In the genomic region with DNA sequence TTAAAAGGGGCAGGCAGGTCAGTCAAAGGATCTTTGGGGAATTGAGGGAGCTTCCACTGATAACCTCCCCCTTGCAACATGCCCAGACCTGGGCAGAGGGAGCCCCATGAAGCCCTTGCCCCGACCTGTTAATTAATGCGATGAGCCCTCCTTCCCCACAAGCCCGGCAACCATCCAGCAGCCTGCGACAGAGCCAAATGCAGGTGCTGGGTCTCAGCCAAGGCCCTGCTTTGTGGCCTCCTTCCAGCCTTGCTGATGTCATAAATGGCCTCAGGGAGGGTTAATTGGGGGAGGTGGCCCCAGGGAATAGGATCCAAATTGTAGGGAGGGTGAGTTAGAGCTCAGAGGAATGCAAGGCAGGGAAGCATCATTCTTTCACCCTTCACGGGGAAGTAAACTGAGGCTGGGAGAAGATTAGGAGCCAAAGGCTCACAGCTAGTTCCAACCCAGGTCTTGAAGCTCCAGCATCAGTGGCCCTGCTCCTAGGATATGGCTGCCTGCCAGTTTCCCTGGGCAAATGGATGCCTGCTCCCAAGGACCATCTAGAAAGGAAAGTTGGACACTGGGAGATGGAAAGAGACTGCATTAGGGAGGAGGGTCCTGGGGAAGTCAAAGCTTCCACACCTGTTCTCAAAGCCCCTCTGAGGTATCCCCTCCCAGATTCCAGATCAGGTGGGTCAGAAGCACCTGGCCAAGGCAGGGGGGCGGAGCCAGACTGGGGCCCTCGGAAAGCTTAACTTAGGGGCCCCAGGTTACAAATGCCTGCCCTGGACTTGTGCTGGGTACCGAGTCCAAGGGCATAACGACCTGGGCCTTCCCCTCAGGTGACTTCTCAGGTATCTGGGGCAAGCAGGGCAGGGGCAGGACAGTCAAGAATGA, we compare ENCODE assay signal across 14 cellular contexts. TPM values are rescaled to one million over a fixed set of nuclear protein-coding genes. Genes with fewer than 3 reads are reported as not detected.
A peak's percentile ranks its signal among the peaks of the same experiment; 100 is the strongest.
DNase-seq lines count a peak whose midpoint lies in the region; ATAC-seq and TF ChIP-seq lines count a peak whose summit lies in the region.
"Had no signal": no experiment of that assay in that cellular context is flagged by ENCODE, and none has a peak within 500 bp of the region (broad histone marks: within the 10 kb centered on the region; RNA-seq: fewer than 3 reads in every experiment).

No MANE protein-coding gene starts in this region.

- H3K4me1 Mint-ChIP-seq in osteocyte (ENCODE audit: unreplicated experiment) (no peaks in the 10 kb centered on the region), neural progenitor cell (peaks cover 23% of the 10 kb centered on the region)

- H3K9me3 Mint-ChIP-seq in osteocyte (ENCODE audit: unreplicated experiment) (no peaks in the 10 kb centered on the region), neural progenitor cell (no peaks in the 10 kb centered on the region)
- H3K9me3 Mint-ChIP-seq: activated B cell treated with CpG ODN at 0.5 μM for 24 hours; dendritic cell treated with granulocyte-macrophage colony-stimulating factor and Interleukin-4, amounts not matched to agents 40 ng/mL and 50 ng/mL, for 4 days had no signal

- peaks cover 26% of the 10 kb centered on the region for H3F3A ChIP-seq in neural progenitor cell (ENCODE audit: low read depth)

- H2AFZ ChIP-seq in neural progenitor cell (replicated peaks) = no peak overlapping the region

- no peaks in the 10 kb centered on the region for H3K36me3 Mint-ChIP-seq in osteocyte (ENCODE audit: unreplicated experiment)
- H3K36me3 Mint-ChIP-seq in neural progenitor cell = no peaks in the 10 kb centered on the region

- H3K4me3 ChIP-seq in heart right ventricle (no peak overlapping the region), fibroblast of mammary gland (ENCODE audit: control insufficient read depth, low read depth, low read length) (no peak overlapping the region), neural progenitor cell (no peak overlapping the region)
- H3K4me3 ChIP-seq: uterus had no signal

- H3K4me2 ChIP-seq in neural progenitor cell = no peak overlapping the region

- no peak for TF ChIP-seq CTCF in heart right ventricle (IDR thresholded peaks at IDR 0.05)
- TF ChIP-seq CTCF in fibroblast of mammary gland (conservative IDR thresholded peaks at IDR 0.05; ENCODE audit: control insufficient read depth, insufficient read depth, low read depth, low read length) = no peak
- no peak for TF ChIP-seq CTCF in osteocyte (IDR thresholded peaks at IDR 0.05)
- no peak for TF ChIP-seq CTCF in neural progenitor cell (IDR thresholded peaks at IDR 0.05)

- ATAC-seq in heart right ventricle (peak in 6 of 8 donors; percentile 25 to 70 (median 30)), left cardiac atrium (no peak)
- ATAC-seq: right cardiac atrium had no signal

- WGBS in heart right ventricle, 2 donors = 47 to 48% methylated on average over 9 of the region's 9 CpGs

- H3K9me3 ChIP-seq in heart right ventricle = no peaks in the 10 kb centered on the region
- no peaks in the 10 kb centered on the region for H3K9me3 ChIP-seq in neural progenitor cell (ENCODE audit: low read depth)
- H3K9me3 ChIP-seq: uterus had no signal

- peak; percentile 38 to 56 for DNase-seq in heart right ventricle
- no peak for DNase-seq in left cardiac atrium
- peak; percentile 30 for DNase-seq in NCI-H774 (lab: John Stamatoyannopoulos, UW)
- peak; percentile 6 for DNase-seq in fibroblast of mammary gland (ENCODE audit: low read depth)
- DNase-seq in T1000 (lab: John Stamatoyannopoulos, UW) = no peak
- no peak for DNase-seq in Kasumi-1 (lab: John Stamatoyannopoulos, UW)
- no peak for DNase-seq in osteocyte (ENCODE audit: extremely low spot score, unreplicated experiment)
- DNase-seq in neural progenitor cell (ENCODE audit: low spot score) = no peak
- DNase-seq: activated B cell treated with CpG ODN at 0.5 μM for 24 hours, activated gamma-delta T cell, uterus had no signal

- H3K27me3 ChIP-seq in heart right ventricle = peaks cover 0 to 8% (median 0%) of the 10 kb centered on the region in 7 donors
- H3K27me3 ChIP-seq in neural progenitor cell = no peaks in the 10 kb centered on the region
- H3K27me3 ChIP-seq: uterus had no signal

- H3K27me3 Mint-ChIP-seq in osteocyte (ENCODE audit: unreplicated experiment) = peaks cover 3% of the 10 kb centered on the region
- peaks cover 11% of the 10 kb centered on the region for H3K27me3 Mint-ChIP-seq in neural progenitor cell (ENCODE audit: insufficient read depth, low read depth)
- H3K27me3 Mint-ChIP-seq: activated B cell treated with CpG ODN at 0.5 μM for 24 hours had no signal

- H3K27ac Mint-ChIP-seq in osteocyte (ENCODE audit: unreplicated experiment) (no peak overlapping the region), neural progenitor cell (no peak overlapping the region)
- H3K27ac Mint-ChIP-seq: activated B cell treated with CpG ODN at 0.5 μM for 24 hours; dendritic cell treated with granulocyte-macrophage colony-stimulating factor and Interleukin-4, amounts not matched to agents 40 ng/mL and 50 ng/mL, for 4 days had no signal

- H3K27ac ChIP-seq in heart right ventricle (no peak overlapping the region), neural progenitor cell (no peak overlapping the region)
- H3K27ac ChIP-seq: uterus had no signal

- H3K4me1 ChIP-seq in heart right ventricle (peaks cover 0 to 46% (median 11%) of the 10 kb centered on the region in 9 donors), neural progenitor cell (peaks cover 23% of the 10 kb centered on the region)
- H3K4me1 ChIP-seq: uterus had no signal

- no peak overlapping the region for H3K4me3 Mint-ChIP-seq in osteocyte (ENCODE audit: unreplicated experiment)
- H3K4me3 Mint-ChIP-seq in neural progenitor cell = no peak overlapping the region
- H3K4me3 Mint-ChIP-seq: activated B cell treated with CpG ODN at 0.5 μM for 24 hours; dendritic cell treated with granulocyte-macrophage colony-stimulating factor and Interleukin-4, amounts not matched to agents 40 ng/mL and 50 ng/mL, for 4 days had no signal

- no peaks in the 10 kb centered on the region for H4K20me1 ChIP-seq in neural progenitor cell (ENCODE audit: low read depth)

- no peaks in the 10 kb centered on the region for H3K79me2 ChIP-seq in neural progenitor cell (ENCODE audit: low read depth)

- no peak overlapping the region for H3K9ac ChIP-seq in neural progenitor cell

- intact Hi-C loops in heart right ventricle (cut with DNase I) (loop anchor here in 8 of 10 donors (2.0 to 10.0 kb wide), 10 partner anchors 33 to 338 kb away; a partner anchor contains a TSS), left cardiac atrium (cut with DNase I) (loop anchor here (5.0 to 10.0 kb wide), 4 partner anchors 33 to 333 kb away; a partner anchor contains a TSS)

- H3K36me3 ChIP-seq in heart right ventricle (no peaks in the 10 kb centered on the region), neural progenitor cell (no peaks in the 10 kb centered on the region)
- H3K36me3 ChIP-seq: uterus had no signal

RNA-seq across cellular contexts. Expression of a gene that starts 34.1 kb away (rescaled TPM):
- total RNA-seq in heart right ventricle = 1 to 10 TPM in 8 of 10 donors, under 1 TPM in 2; 0.61 to 6.6 (median 2.4) TPM
- 1 to 10 TPM in 1 of 2 donors, under 1 TPM in 1; 0.55 to 4.0 TPM for polyA plus RNA-seq in heart right ventricle
- under 1 TPM in 1 of 2 donors, not detected in 1; 0.18 TPM for total RNA-seq in left cardiac atrium
- not detected in 2 replicates for total RNA-seq in osteocyte
- 2.9 and 6.2 TPM in 2 replicates for total RNA-seq in neural progenitor cell (ENCODE audit: low replicate concordance)
- total RNA-seq: activated B cell treated with CpG ODN at 0.5 μM for 24 hours, RPMI7951, uterus had no signal

Comparison
In these comparisons a context has a peak if more than half of its experiments do, and no peak if none do; other contexts are left out.
1. ATAC-seq: peak in heart right ventricle (6 of 8); none in left cardiac atrium (0 of 2).
2. DNase-seq: peak in heart right ventricle (2 of 2), NCI-H774 (single experiment) and fibroblast of mammary gland (single experiment); none in left cardiac atrium (single experiment), T1000 (single experiment), Kasumi-1 (0 of 2), osteocyte (single experiment) and neural progenitor cell (single experiment).